8 cellular contexts compared by ENCODE assay signal in genomic region chr19:36489139-36489919, GRCh38. TPM values are rescaled to one million over a fixed set of nuclear protein-coding genes. Genes with fewer than 3 reads are reported as not detected.
DNase-seq lines count a peak whose midpoint lies in the region; ATAC-seq, FAIRE-seq and TF ChIP-seq lines count a peak whose summit lies in the region.

Gene ZNF566, minus strand, starts transcription at chr19:36489561. Its CDS starts 13,004 bp downstream, at chr19:36476557.

- no peak within 1 kb of the TSS for H3K23ac ChIP-seq in H1 (ENCODE audit: insufficient read length)

- peak within 1 kb of the TSS; percentile 91 for H2BK120ac ChIP-seq in H1 (replicated peaks; ENCODE audit: low read depth, low read length)

- no peaks in the 10 kb centered on the region for H3K36me3 ChIP-seq in H1 (ENCODE audit: control insufficient read depth in 2 of 4, insufficient read depth in 4 of 4, low read length in 3 of 4)

- H3K4me3 Mint-ChIP-seq in activated CD8-positive, alpha-beta memory T cell treated with anti-CD3 and anti-CD28 coated beads, Interleukin-2, amount 10 ng/mL, durations not matched to agents 7 days and 5 days: peak within 1 kb of the TSS; percentile 98
- peak within 1 kb of the TSS; percentile 94 for H3K4me3 Mint-ChIP-seq in memory B cell

- peak within 1 kb of the TSS; percentile 80 for H3K56ac ChIP-seq in H1 (replicated peaks; ENCODE audit: insufficient read length, low read depth, low read length)

- H2AK5ac ChIP-seq in H1 (ENCODE audit: low read depth, low read length): peak within 1 kb of the TSS; percentile 82

- WGBS in H1 (ENCODE audit: extremely low coverage in 1 of 2, insufficient coverage in 1 of 2, insufficient read length in 1 of 2, insufficient replicate concordance in 2 of 2, low coverage in 1 of 2, low lambda C conversion rate in 2 of 2, missing lambda C conversion rate in 1 of 2), 2 experiments: 2% methylated on average over 46 of the region's 53 CpGs; no CpG with 5 or more reads in 1 of the 2 experiments

- H3K4me2 ChIP-seq in H1 (ENCODE audit: insufficient read depth in 1 of 2, low read depth in 2 of 2, low read length in 2 of 2): peak within 1 kb of the TSS; percentile 85 to 96

- H3K79me2 ChIP-seq in H1 (ENCODE audit: control insufficient read depth in 1 of 2, insufficient read depth in 2 of 2, low read length in 2 of 2): peaks cover 0 to 22% of the 10 kb centered on the region in 2 experiments; a peak in 2 of 4 replicates

- peak within 1 kb of the TSS; percentile 80 for H4K5ac ChIP-seq in H1 (ENCODE audit: insufficient read length, low read depth, low read length)

- peaks cover 0 to 2% of the 10 kb centered on the region in 2 experiments for H4K20me1 ChIP-seq in H1 (replicated peaks in 1 of 2; ENCODE audit: control insufficient read depth in 1 of 2, insufficient read depth in 2 of 2, low read length in 2 of 2)

- peaks cover 8% of the 10 kb centered on the region for H3K23me2 ChIP-seq in H1 (ENCODE audit: low read depth, low read length)

- TF ChIP-seq EP300 in H1 (IDR thresholded peaks at IDR 0.05; ENCODE audit: borderline replicate concordance in 1 of 2, low read depth in 2 of 2, low read length in 2 of 2): peak in 1 of 2 experiments; percentile 23; a peak in 1 of 3 replicates

- peaks cover 9% of the 10 kb centered on the region for H3K9me3 Mint-ChIP-seq in activated CD8-positive, alpha-beta memory T cell treated with anti-CD3 and anti-CD28 coated beads, Interleukin-2, amount 10 ng/mL, durations not matched to agents 7 days and 5 days (ENCODE audit: low read depth)
- H3K9me3 Mint-ChIP-seq in memory B cell: no peaks in the 10 kb centered on the region

- CTCF ChIA-PET in activated CD8-positive, alpha-beta memory T cell treated with anti-CD3 and anti-CD28 coated beads, Interleukin-2, amount 10 ng/mL, durations not matched to agents 7 days and 5 days (lab: Charles Lee): interaction anchor here (0.9 to 2.3 kb wide), 5 partner anchors 39 to 361 kb away, joined by 3 to 9 read pairs (median 5); partner anchors contain the start of genes ZNF260, ZNF382 and ZNF529
- CTCF ChIA-PET in H1 (lab: Charles Lee; ENCODE audit: partially characterized antibody): interaction anchor here (0.8 to 1.9 kb wide), 4 partner anchors 10 to 70 kb away, joined by 3 to 6 read pairs (median 4); no protein-coding TSS in a partner anchor

- no peaks in the 10 kb centered on the region; a peak in 1 of 7 replicates for H3K4me1 ChIP-seq in H1 (replicated peaks in 1 of 4; ENCODE audit: control insufficient read depth in 3 of 4, insufficient read depth in 4 of 4, low read length in 3 of 4)

- TF ChIP-seq RAD21 in H1 (IDR thresholded peaks at IDR 0.05 in 1 of 2, conservative IDR thresholded peaks at IDR 0.05 in 1 of 2; ENCODE audit: low read depth in 2 of 2, low read length in 2 of 2): no peak

- H3K27me3 Mint-ChIP-seq in activated CD8-positive, alpha-beta memory T cell treated with anti-CD3 and anti-CD28 coated beads, Interleukin-2, amount 10 ng/mL, durations not matched to agents 7 days and 5 days: no peaks in the 10 kb centered on the region
- H3K27me3 Mint-ChIP-seq in memory B cell: no peaks in the 10 kb centered on the region

- peak within 1 kb of the TSS; percentile 99 for H3K4ac ChIP-seq in H1 (replicated peaks; ENCODE audit: insufficient read length, low read depth, low read length)

- H3K9ac ChIP-seq in H1 (replicated peaks in 1 of 4; ENCODE audit: extremely low read depth in 1 of 4, low read depth in 3 of 4, low read length in 3 of 4): peak within 1 kb of the TSS; percentile 79 to 96 (median 90)

- ATAC-seq in GM19468 (IDR thresholded peaks at IDR 0.05; ENCODE audit: extremely low read depth, unreplicated experiment) (peak; percentile 85), memory B cell (ENCODE audit: low read depth) (peak; percentile 84)
- ATAC-seq in activated CD8-positive, alpha-beta memory T cell treated with anti-CD3 and anti-CD28 coated beads, Interleukin-2, amount 10 ng/mL, durations not matched to agents 7 days and 5 days: peak; percentile 96

- H4K8ac ChIP-seq in H1 (ENCODE audit: extremely low read depth, insufficient read depth, low read length): peak within 1 kb of the TSS; percentile 99

- peak within 1 kb of the TSS; percentile 97 for H3K18ac ChIP-seq in H1 (ENCODE audit: extremely low read depth, low read length)

- H3K4me3 ChIP-seq in H1 (ENCODE audit: extremely low read depth in 1 of 4, insufficient read depth in 2 of 4, low read depth in 3 of 4, low read length in 4 of 4): peak within 1 kb of the TSS; percentile 84 to 98 (median 94)

- peak within 1 kb of the TSS; percentile 84 for H2BK12ac ChIP-seq in H1 (ENCODE audit: low read depth, low read length)

- peaks cover 2% of the 10 kb centered on the region; the same call in 1 of the 2 replicates for H3K79me1 ChIP-seq in H1 (ENCODE audit: low read depth, low read length)

- TF ChIP-seq POLR2A in H1 (IDR thresholded peaks at IDR 0.05; ENCODE audit: control extremely low read depth in 1 of 2, low read depth in 2 of 2, low read length in 2 of 2): peak; percentile 85 to 88

- H3K4me1 Mint-ChIP-seq in activated CD8-positive, alpha-beta memory T cell treated with anti-CD3 and anti-CD28 coated beads, Interleukin-2, amount 10 ng/mL, durations not matched to agents 7 days and 5 days: peaks cover 26% of the 10 kb centered on the region
- peaks cover 25% of the 10 kb centered on the region for H3K4me1 Mint-ChIP-seq in memory B cell

- H2AFZ ChIP-seq in H1 (ENCODE audit: low read length): peak within 1 kb of the TSS; percentile 99

- H2BK15ac ChIP-seq in H1 (ENCODE audit: low read length): peak within 1 kb of the TSS; percentile 96; the same call in 1 of the 2 replicates

- POLR2A ChIA-PET in H1 (lab: Charles Lee; ENCODE audit: partially characterized antibody): interaction anchor here (0.6 to 4.1 kb wide), 57 partner anchors 10 to 1017 kb away, joined by 3 to 72 read pairs (median 5); partner anchors contain the start of genes ZFP14, ZFP82, ZNF146 and ZNF260

- FAIRE-seq in H1 (lab: Jason Lieb, UNC): peak; percentile 80

- DNase-seq in CMK (ENCODE audit: low read depth) (peak; percentile 93), HS-5 (ENCODE audit: low read depth) (peak; percentile 87), H1 (ENCODE audit: low read depth in 1 of 2, low spot score in 2 of 2) (peak; percentile 94 to 98), memory B cell (ENCODE audit: low spot score in 2 of 2) (peak; percentile 85 to 87)
- peak; percentile 92 for DNase-seq in NK-92 treated with Interleukin-12 subunit alpha and Interleukin-12 subunit beta, amount 100 ng/mL, for 24 hours (lab: John Stamatoyannopoulos, UW)
- peak; percentile 97 for DNase-seq in activated CD8-positive, alpha-beta memory T cell treated with anti-CD3 and anti-CD28 coated beads, Interleukin-2, amount 10 ng/mL, durations not matched to agents 7 days and 5 days
- DNase-seq in stimulated activated CD8-positive, alpha-beta memory T cell treated with anti-CD3 and anti-CD28 coated beads, Interleukin-12 subunit alpha, Interleukin-12 subunit beta, amount 100 ng/mL, for 1 hour (ENCODE audit: low read depth): peak; percentile 84

- H3K27me3 ChIP-seq in H1 (replicated peaks in 1 of 4; ENCODE audit: control insufficient read depth in 3 of 4, extremely low read depth in 1 of 4, insufficient read depth in 3 of 4, low read length in 3 of 4): no peaks in the 10 kb centered on the region

- H3K27ac Mint-ChIP-seq in activated CD8-positive, alpha-beta memory T cell treated with anti-CD3 and anti-CD28 coated beads, Interleukin-2, amount 10 ng/mL, durations not matched to agents 7 days and 5 days: peak within 1 kb of the TSS; percentile 99
- peak within 1 kb of the TSS; percentile 92 for H3K27ac Mint-ChIP-seq in memory B cell

- H3K9me3 ChIP-seq in H1 (ENCODE audit: insufficient read depth in 2 of 2, low read depth in 1 of 2, low read length in 1 of 2): peaks cover 11 to 15% of the 10 kb centered on the region in 2 experiments; a peak in 3 of 4 replicates

- peak within 1 kb of the TSS; percentile 92 for H4K91ac ChIP-seq in H1 (replicated peaks; ENCODE audit: insufficient read length, low read length)

- peak in 1 of 3 experiments; percentile 20; a peak in 1 of 4 replicates for TF ChIP-seq CTCF in H1 (IDR thresholded peaks at IDR 0.05; ENCODE audit: control extremely low read depth in 1 of 3, insufficient read depth in 1 of 3, low read depth in 1 of 3, low read length in 3 of 3)

- H2BK5ac ChIP-seq in H1 (ENCODE audit: low read depth, low read length): peak within 1 kb of the TSS; percentile 95

- peak within 1 kb of the TSS; percentile 95 for H3K27ac ChIP-seq in H1 (ENCODE audit: low read depth, low read length)

- no peak within 1 kb of the TSS for H2BK20ac ChIP-seq in H1 (ENCODE audit: low read length)

- H3K14ac ChIP-seq in H1 (ENCODE audit: insufficient read length): peak within 1 kb of the TSS; percentile 7

- H3K36me3 Mint-ChIP-seq in activated CD8-positive, alpha-beta memory T cell treated with anti-CD3 and anti-CD28 coated beads, Interleukin-2, amount 10 ng/mL, durations not matched to agents 7 days and 5 days: peaks cover 34% of the 10 kb centered on the region
- peaks cover 2% of the 10 kb centered on the region for H3K36me3 Mint-ChIP-seq in memory B cell

TF ChIP-seq in H1, 55 proteins besides CTCF, POLR2A, EP300 and RAD21 (continues in another document):
- TF ChIP-seq SIN3A (conservative IDR thresholded peaks at IDR 0.05 in 1 of 2, IDR thresholded peaks at IDR 0.05 in 1 of 2; ENCODE audit: low read depth in 1 of 2, low read length in 2 of 2) (peak; percentile 13 to 67; a peak in 2 of 4 replicates), KDM4A (IDR thresholded peaks at IDR 0.05; ENCODE audit: low read depth, low read length, severe bottlenecking) (peak; percentile 79), SP1 (IDR thresholded peaks at IDR 0.05; ENCODE audit: low read depth, low read length) (peak; percentile 44; the same call in 1 of the 2 replicates), BRCA1 (IDR thresholded peaks at IDR 0.05; ENCODE audit: low read depth, low read length) (peak; percentile 88), KDM5A (IDR thresholded peaks at IDR 0.05; ENCODE audit: low read length) (no peak), SAP30 (IDR thresholded peaks at IDR 0.05; ENCODE audit: insufficient read depth, insufficient replicate concordance, low read length) (peak; percentile 78), GTF2F1 (IDR thresholded peaks at IDR 0.05; ENCODE audit: borderline replicate concordance, low read depth, low read length) (no peak; the same call in 1 of the 2 replicates), JUN (IDR thresholded peaks at IDR 0.05; ENCODE audit: low read depth, low read length) (no peak)

RNA-seq across cellular contexts. Expression of gene ZNF566, which starts in this region (rescaled TPM):
- total RNA-seq in activated CD8-positive, alpha-beta memory T cell treated with anti-CD3 and anti-CD28 coated beads, Interleukin-2, amount 10 ng/mL, durations not matched to agents 7 days and 5 days: 1 to 10 TPM; 6.6 to 7.5 TPM
- total RNA-seq in H1 (2021; fragmentation: NEBNext Ultra II Directional; extraction: Animal tissue kit (Norgen Biotek cat#: 25700)): 16.1 and 16.6 TPM in 2 replicates
- 6.7 and 6.9 TPM in 2 replicates for polyA plus RNA-seq in H1 (2011; rRNA removed)
- 7.0 TPM for polyA plus RNA-seq in H1 (2011; cell fraction: cytosol; rRNA removed)
- 7.1 TPM for polyA plus RNA-seq in H1 (2011; cell fraction: nucleus; rRNA removed)
- polyA plus RNA-seq in H1 (2012, experiment 1 of 2): 6.1 to 15.0 TPM (median 7.7 TPM) in 4 replicates
- polyA plus RNA-seq in H1 (2012, experiment 2 of 2): 1.3 TPM
- 5.5 TPM for polyA plus RNA-seq in H1 (2013, experiment 1 of 2)
- polyA plus RNA-seq in H1 (2013, experiment 2 of 2): 4.4 TPM
- polyA minus RNA-seq in H1 (2011; rRNA and poly(A)+ RNA removed): 7.3 and 9.2 TPM in 2 replicates
- 2.6 TPM for polyA minus RNA-seq in H1 (2011; cell fraction: cytosol; rRNA and poly(A)+ RNA removed)
- polyA minus RNA-seq in H1 (2011; cell fraction: nucleus; rRNA and poly(A)+ RNA removed): 13.2 TPM

Comparison
In these comparisons a context has a peak if more than half of its experiments do, and no peak if none do; other contexts are left out.
1. Peak in every context shown above with its lines: DNase-seq, ATAC-seq, H3K4me3 ChIP-seq and H3K27ac ChIP-seq.